1 cellular context compared by ENCODE assay signal in genomic region chr16:73430138-73430537, GRCh38.
TF ChIP-seq lines count a peak whose summit lies in the region.

No MANE protein-coding gene starts in this region.

TF ChIP-seq in HepG2, 621 proteins besides CTCF, POLR2A, EP300 and RAD21 (continued from another document):
- no peak for TF ChIP-seq IKZF5 (CRISPR knock-in tag; IDR thresholded peaks at IDR 0.05)
- no peak for TF ChIP-seq ZNF646 (CRISPR knock-in tag; IDR thresholded peaks at IDR 0.05)
- no peak for TF ChIP-seq ZNF7 (CRISPR knock-in tag; IDR thresholded peaks at IDR 0.05)
- TF ChIP-seq TFDP1 (CRISPR knock-in tag; IDR thresholded peaks at IDR 0.05; ENCODE audit: borderline replicate concordance) = no peak
- no peak for TF ChIP-seq ZNF564 (CRISPR knock-in tag; IDR thresholded peaks at IDR 0.05)
- TF ChIP-seq RBM39 (IDR thresholded peaks at IDR 0.05; ENCODE audit: low read depth, low read length, poor library complexity, severe bottlenecking) = no peak
- TF ChIP-seq MLX (CRISPR knock-in tag; IDR thresholded peaks at IDR 0.05) = no peak
- no peak for TF ChIP-seq POGZ (CRISPR knock-in tag; IDR thresholded peaks at IDR 0.05)
